In genomic region chr3:105836533-105836932, GRCh38 we compare ENCODE assay signal across 8 cellular contexts. TPM values are rescaled to one million over a fixed set of nuclear protein-coding genes. Genes with fewer than 3 reads are reported as not detected.
DNase-seq lines count a peak whose midpoint lies in the region; ATAC-seq and TF ChIP-seq lines count a peak whose summit lies in the region.

No MANE protein-coding gene starts in this region.

- H3K4me1 ChIP-seq in esophagus muscularis mucosa (peaks cover 19 to 37% (median 30%) of the 10 kb centered on the region in 4 donors), mesendoderm (ENCODE audit: control insufficient read depth, low read depth, low read length) (peaks cover 4% of the 10 kb centered on the region)

- DNase-seq in HCEC 1CT (peak; percentile 80), kidney epithelial cell (ENCODE audit: low read depth) (peak; percentile 28), WERI-Rb-1 (no peak), esophagus muscularis mucosa (ENCODE audit: extremely low spot score) (no peak), endothelial cell (ENCODE audit: low spot score) (no peak), mesendoderm (no peak)
- DNase-seq in activated CD4-positive, alpha-beta T cell treated with anti-CD3 and anti-CD28 coated beads, Interleukin-2, amount 10 ng/mL, durations not matched to agents 7 days and 5 days, result no peak

- WGBS in esophagus muscularis mucosa, result 85% methylated on average over 5 of the region's 5 CpGs
- WGBS in mesendoderm (ENCODE audit: extremely low coverage, insufficient coverage, low lambda C conversion rate), result no CpG with 5 or more reads among the region's 5 CpGs

- peaks cover 6% of the 10 kb centered on the region for H3K9me3 Mint-ChIP-seq in activated CD4-positive, alpha-beta T cell treated with anti-CD3 and anti-CD28 coated beads, Interleukin-2, amount 10 ng/mL, durations not matched to agents 7 days and 5 days
- no peaks in the 10 kb centered on the region for H3K9me3 Mint-ChIP-seq in endothelial cell (ENCODE audit: unreplicated experiment)

- H3K23ac ChIP-seq in mesendoderm (ENCODE audit: low read length), result no peak overlapping the region

- no peak overlapping the region for H3K4me2 ChIP-seq in mesendoderm (ENCODE audit: low read length)

- H3K36me3 Mint-ChIP-seq in activated CD4-positive, alpha-beta T cell treated with anti-CD3 and anti-CD28 coated beads, Interleukin-2, amount 10 ng/mL, durations not matched to agents 7 days and 5 days (ENCODE audit: low read depth), result peaks cover 61% of the 10 kb centered on the region
- no peaks in the 10 kb centered on the region for H3K36me3 Mint-ChIP-seq in endothelial cell (ENCODE audit: low read depth, unreplicated experiment)

- POLR2A ChIA-PET in activated CD4-positive, alpha-beta T cell treated with anti-CD3 and anti-CD28 coated beads, Interleukin-2, amount 10 ng/mL, durations not matched to agents 7 days and 5 days (lab: Charles Lee), result no interaction called here

- H3K27ac ChIP-seq in WERI-Rb-1, result no peak overlapping the region
- H3K27ac ChIP-seq in esophagus muscularis mucosa (replicated peaks in 1 of 4), result no peak overlapping the region
- H3K27ac ChIP-seq in mesendoderm (ENCODE audit: low read depth, low read length), result no peak overlapping the region

- TF ChIP-seq POLR2A in esophagus muscularis mucosa (IDR thresholded peaks at IDR 0.05; ENCODE audit: low read depth), result no peak

- peak; percentile 49 for ATAC-seq in GM18498 (IDR thresholded peaks at IDR 0.05; ENCODE audit: unreplicated experiment)

- peaks cover 66% of the 10 kb centered on the region for H3K4me1 Mint-ChIP-seq in activated CD4-positive, alpha-beta T cell treated with anti-CD3 and anti-CD28 coated beads, Interleukin-2, amount 10 ng/mL, durations not matched to agents 7 days and 5 days
- H3K4me1 Mint-ChIP-seq in endothelial cell (ENCODE audit: unreplicated experiment), result peaks cover 5% of the 10 kb centered on the region

- H4K8ac ChIP-seq in mesendoderm (ENCODE audit: low read depth, low read length), result no peak overlapping the region

- H3K4me3 ChIP-seq in kidney epithelial cell (ENCODE audit: low read depth, low read length) (no peak overlapping the region), WERI-Rb-1 (ENCODE audit: low read depth, low read length) (no peak overlapping the region), esophagus muscularis mucosa (no peak overlapping the region), mesendoderm (ENCODE audit: low read length) (no peak overlapping the region)

- no peak overlapping the region for H4K5ac ChIP-seq in mesendoderm (ENCODE audit: low read length)

- H3K27me3 Mint-ChIP-seq in activated CD4-positive, alpha-beta T cell treated with anti-CD3 and anti-CD28 coated beads, Interleukin-2, amount 10 ng/mL, durations not matched to agents 7 days and 5 days, result no peaks in the 10 kb centered on the region
- no peaks in the 10 kb centered on the region for H3K27me3 Mint-ChIP-seq in endothelial cell (ENCODE audit: unreplicated experiment)

- H3K36me3 ChIP-seq in kidney epithelial cell (ENCODE audit: control insufficient read depth, insufficient read depth, low read length) (peaks cover 2% of the 10 kb centered on the region), WERI-Rb-1 (no peaks in the 10 kb centered on the region), esophagus muscularis mucosa (peaks cover 0 to 15% (median 0%) of the 10 kb centered on the region in 4 donors), mesendoderm (ENCODE audit: control insufficient read depth, insufficient read depth, low read length) (no peaks in the 10 kb centered on the region)

- CTCF ChIA-PET in activated CD4-positive, alpha-beta T cell treated with anti-CD3 and anti-CD28 coated beads, Interleukin-2, amount 10 ng/mL, durations not matched to agents 7 days and 5 days (lab: Charles Lee), result interaction anchor here (0.9 to 1.4 kb wide), 3 partner anchors 9 to 30 kb away, joined by 3 to 4 read pairs (median 3); no protein-coding TSS in a partner anchor

- no peak overlapping the region for H3K4ac ChIP-seq in mesendoderm (ENCODE audit: low read depth, low read length)

- no peak overlapping the region for H2BK120ac ChIP-seq in mesendoderm (ENCODE audit: low read depth, low read length)

- H3K9ac ChIP-seq in mesendoderm (ENCODE audit: low read length), result no peak overlapping the region

- H3K9me3 ChIP-seq in WERI-Rb-1 (ENCODE audit: severe bottlenecking) (no peaks in the 10 kb centered on the region), esophagus muscularis mucosa (no peaks in the 10 kb centered on the region)

- no peak overlapping the region for H3K18ac ChIP-seq in mesendoderm (ENCODE audit: low read length)

- H3K27me3 ChIP-seq in kidney epithelial cell (ENCODE audit: control insufficient read depth, insufficient read depth, low read length) (no peaks in the 10 kb centered on the region), WERI-Rb-1 (ENCODE audit: insufficient read depth, low read depth, severe bottlenecking) (no peaks in the 10 kb centered on the region), esophagus muscularis mucosa (no peaks in the 10 kb centered on the region), mesendoderm (ENCODE audit: insufficient read depth, low read length, poor library complexity) (no peaks in the 10 kb centered on the region)

- H2AK5ac ChIP-seq in mesendoderm (ENCODE audit: low read length), result no peak overlapping the region

- TF ChIP-seq EP300 in esophagus muscularis mucosa (IDR thresholded peaks at IDR 0.05), result no peak

- H2BK5ac ChIP-seq in mesendoderm (ENCODE audit: low read length), result no peak overlapping the region

- no peak overlapping the region for H3K56ac ChIP-seq in mesendoderm (ENCODE audit: low read length)

- no peaks in the 10 kb centered on the region for H3K79me2 ChIP-seq in mesendoderm (ENCODE audit: control insufficient read depth, insufficient read depth, low read length)

- TF ChIP-seq CTCF in kidney epithelial cell (IDR thresholded peaks at IDR 0.05; ENCODE audit: insufficient read depth, low read length, poor library complexity, severe bottlenecking) (no peak), WERI-Rb-1 (IDR thresholded peaks at IDR 0.05; ENCODE audit: low read depth, low read length) (no peak), esophagus muscularis mucosa (IDR thresholded peaks at IDR 0.05) (no peak), endothelial cell (IDR thresholded peaks at IDR 0.05; ENCODE audit: unreplicated experiment) (no peak)

- H3K4me3 Mint-ChIP-seq in activated CD4-positive, alpha-beta T cell treated with anti-CD3 and anti-CD28 coated beads, Interleukin-2, amount 10 ng/mL, durations not matched to agents 7 days and 5 days, result peak overlapping the region; percentile 33
- H3K4me3 Mint-ChIP-seq in endothelial cell (ENCODE audit: unreplicated experiment), result no peak overlapping the region

- intact Hi-C loops in esophagus muscularis mucosa (cut with DNase I), result no loop called here

- H3K27ac Mint-ChIP-seq in activated CD4-positive, alpha-beta T cell treated with anti-CD3 and anti-CD28 coated beads, Interleukin-2, amount 10 ng/mL, durations not matched to agents 7 days and 5 days, result peak overlapping the region; percentile 58
- no peak overlapping the region for H3K27ac Mint-ChIP-seq in endothelial cell (ENCODE audit: unreplicated experiment)

- no peak overlapping the region for H2BK15ac ChIP-seq in mesendoderm (replicated peaks; ENCODE audit: low read depth)

- H3K79me1 ChIP-seq in mesendoderm (ENCODE audit: low read length), result no peaks in the 10 kb centered on the region

RNA-seq across cellular contexts. Expression of gene CBLB, which starts 32.3 kb away (rescaled TPM):
- total RNA-seq in activated CD4-positive, alpha-beta T cell treated with anti-CD3 and anti-CD28 coated beads, Interleukin-2, amount 10 ng/mL, durations not matched to agents 7 days and 5 days, result 100 to 1,000 TPM; 115 to 148 TPM
- total RNA-seq in kidney epithelial cell (15.1 and 27.2 TPM in 2 replicates), esophagus muscularis mucosa (10 to 100 TPM; 20.7 to 35.7 (median 26.2) TPM), endothelial cell (ENCODE audit: unreplicated experiment) (62.0 TPM)
- polyA plus RNA-seq in mesendoderm (2013, experiment 1 of 2), result 7.5 TPM
- polyA plus RNA-seq in mesendoderm (2013, experiment 2 of 2), result 8.0 TPM

Comparison
In these comparisons a context has a peak if more than half of its experiments do, and no peak if none do; other contexts are left out.
1. DNase-seq: peak in HCEC 1CT (single experiment) and kidney epithelial cell (single experiment); none in activated CD4-positive, alpha-beta T cell treated with anti-CD3 and anti-CD28 coated beads, Interleukin-2, amount 10 ng/mL, durations not matched to agents 7 days and 5 days (single experiment), WERI-Rb-1 (single experiment), esophagus muscularis mucosa (single experiment), endothelial cell (single experiment) and mesendoderm (single experiment).